In genomic region chr14:60349663-60350365, GRCh38 we compare ENCODE assay signal across 8 cellular contexts.
A peak's percentile ranks its signal among the peaks of the same experiment; 100 is the strongest.
DNase-seq lines count a peak whose midpoint lies in the region; ATAC-seq and TF ChIP-seq lines count a peak whose summit lies in the region.

No MANE protein-coding gene starts in this region.

- H3K9me3 Mint-ChIP-seq in stimulated activated memory B cell treated with anti-CD40 and anti-IgM and Interleukin-4, amounts not matched to agents 10 μg/mL and 1 μg/mL and 100 μg/mL, for 72 hours, result no peaks in the 10 kb centered on the region

- peak overlapping the region in 1 of 3 donors; percentile 8 for H3K4me3 ChIP-seq in breast epithelium
- no peak overlapping the region for H3K4me3 ChIP-seq in suprapubic skin

- H3K4me1 Mint-ChIP-seq in stimulated activated memory B cell treated with anti-CD40 and anti-IgM and Interleukin-4, amounts not matched to agents 10 μg/mL and 1 μg/mL and 100 μg/mL, for 72 hours, result no peaks in the 10 kb centered on the region

- no peak overlapping the region for H3K4me3 Mint-ChIP-seq in stimulated activated memory B cell treated with anti-CD40 and anti-IgM and Interleukin-4, amounts not matched to agents 10 μg/mL and 1 μg/mL and 100 μg/mL, for 72 hours

- H3K4me1 ChIP-seq in breast epithelium (no peaks in the 10 kb centered on the region), suprapubic skin (peaks cover 6% of the 10 kb centered on the region)

- no peak for TF ChIP-seq EP300 in suprapubic skin (IDR thresholded peaks at IDR 0.05)

- H3K36me3 ChIP-seq in breast epithelium, result no peaks in the 10 kb centered on the region
- no peaks in the 10 kb centered on the region for H3K36me3 ChIP-seq in suprapubic skin

- WGBS in suprapubic skin, result 52% methylated on average over 8 of the region's 8 CpGs

- DNase-seq in GM13977 (ENCODE audit: low spot score), result peak; percentile 39
- peak; percentile 65 for DNase-seq in NCI-H748 treated with DMSO at 0.1 percent for 48 hours (lab: John Stamatoyannopoulos, UW)
- no peak for DNase-seq in breast epithelium (ENCODE audit: low spot score in 2 of 2)
- DNase-seq in kidney glomerular epithelial cell (lab: John Stamatoyannopoulos, UW), result peak; percentile 37
- DNase-seq in suprapubic skin (ENCODE audit: low spot score in 2 of 2), result no peak

- TF ChIP-seq POLR2A in breast epithelium (IDR thresholded peaks at IDR 0.05) (no peak), suprapubic skin (IDR thresholded peaks at IDR 0.05) (no peak)

- peak; percentile 80 for ATAC-seq in HG03442 (IDR thresholded peaks at IDR 0.05; ENCODE audit: unreplicated experiment)
- no peak for ATAC-seq in stimulated activated memory B cell treated with anti-CD40 and anti-IgM and Interleukin-4, amounts not matched to agents 10 μg/mL and 1 μg/mL and 100 μg/mL, for 72 hours

- peaks cover 9% of the 10 kb centered on the region for H3K27me3 Mint-ChIP-seq in stimulated activated memory B cell treated with anti-CD40 and anti-IgM and Interleukin-4, amounts not matched to agents 10 μg/mL and 1 μg/mL and 100 μg/mL, for 72 hours

- H3K27me3 ChIP-seq in breast epithelium (no peaks in the 10 kb centered on the region), suprapubic skin (no peaks in the 10 kb centered on the region)

- intact Hi-C loops in breast epithelium (cut with DNase I; ENCODE audit: low total_unique reads), result no loop called here

- H3K36me3 Mint-ChIP-seq in stimulated activated memory B cell treated with anti-CD40 and anti-IgM and Interleukin-4, amounts not matched to agents 10 μg/mL and 1 μg/mL and 100 μg/mL, for 72 hours, result no peaks in the 10 kb centered on the region

- in situ Hi-C loops in GM13977 (cut with MboI; ENCODE audit: low pct_unique_long_range_greater_than_20kb, low sequenced_read_pairs, unreplicated experiment), result no loop called here

- H3K9me3 ChIP-seq in breast epithelium, result no peaks in the 10 kb centered on the region
- no peaks in the 10 kb centered on the region for H3K9me3 ChIP-seq in suprapubic skin

- TF ChIP-seq CTCF in C4-2B (conservative IDR thresholded peaks at IDR 0.05) (peak; percentile 87), GM13977 (IDR thresholded peaks at IDR 0.05; ENCODE audit: extremely low read depth, insufficient read depth, missing control alignments) (peak; percentile 73), breast epithelium (IDR thresholded peaks at IDR 0.05) (peak; percentile 27 to 63 (median 60)), suprapubic skin (IDR thresholded peaks at IDR 0.05) (peak; percentile 21 to 56)

- no peak overlapping the region for H3K27ac Mint-ChIP-seq in stimulated activated memory B cell treated with anti-CD40 and anti-IgM and Interleukin-4, amounts not matched to agents 10 μg/mL and 1 μg/mL and 100 μg/mL, for 72 hours

- H3K27ac ChIP-seq in C4-2B, result no peak overlapping the region
- H3K27ac ChIP-seq in breast epithelium, result no peak overlapping the region
- no peak overlapping the region for H3K27ac ChIP-seq in suprapubic skin

Comparison
In these comparisons a context has a peak if more than half of its experiments do, and no peak if none do; other contexts are left out.
1. DNase-seq: peak in GM13977 (single experiment), NCI-H748 treated with DMSO at 0.1 percent for 48 hours (single experiment) and kidney glomerular epithelial cell (single experiment); none in breast epithelium (0 of 2) and suprapubic skin (0 of 2).
2. Peak in every context shown above with its lines, with median percentiles within 50 percentile points of each other: CTCF ChIP-seq.